ENCODE assay signal across 1 cellular context in genomic region chr2:85539361-85540130, GRCh38.
TF ChIP-seq lines count a peak whose summit lies in the region.

No MANE protein-coding gene starts in this region.

TF ChIP-seq in HepG2, 621 proteins besides CTCF, POLR2A, EP300 and RAD21 (continued from another document and continues in another):
- TF ChIP-seq IRF1 (CRISPR knock-in tag; IDR thresholded peaks at IDR 0.05; ENCODE audit: low read depth) (0 out of 2 replicates have a peak, but pooled peaks have one; percentile 61), ZMAT5 (CRISPR knock-in tag; IDR thresholded peaks at IDR 0.05; ENCODE audit: borderline replicate concordance, low read depth) (no peak; the same call in 1 of the 2 replicates), ZNF333 (CRISPR knock-in tag; IDR thresholded peaks at IDR 0.05; ENCODE audit: borderline replicate concordance) (0 out of 2 replicates have a peak, but pooled peaks have one; percentile 65), NPAS2 (CRISPR knock-in tag; IDR thresholded peaks at IDR 0.05; ENCODE audit: borderline replicate concordance) (no peak), HINFP (CRISPR knock-in tag; IDR thresholded peaks at IDR 0.05; ENCODE audit: low read depth) (peak; percentile 62), ATF4 (CRISPR knock-in tag; IDR thresholded peaks at IDR 0.05) (peak in 1 of 2 experiments; percentile 12; a peak in 1 of 4 replicates), AHDC1 (CRISPR knock-in tag; IDR thresholded peaks at IDR 0.05; ENCODE audit: borderline replicate concordance) (0 out of 2 replicates have a peak, but pooled peaks have one; percentile 16), KLF6 (CRISPR knock-in tag; IDR thresholded peaks at IDR 0.05) (no peak), BRF2 (CRISPR knock-in tag; IDR thresholded peaks at IDR 0.05) (no peak), SP5 (CRISPR knock-in tag; IDR thresholded peaks at IDR 0.05; ENCODE audit: borderline replicate concordance, low read depth) (no peak), PAX8 (CRISPR knock-in tag; IDR thresholded peaks at IDR 0.05; ENCODE audit: borderline replicate concordance) (no peak), NFYC (CRISPR knock-in tag; IDR thresholded peaks at IDR 0.05) (no peak), ZNF691 (CRISPR knock-in tag; IDR thresholded peaks at IDR 0.05; ENCODE audit: borderline replicate concordance, low read depth) (peak; percentile 86; the same call in 1 of the 2 replicates), TARDBP (CRISPR knock-in tag; IDR thresholded peaks at IDR 0.05) (no peak; the same call in 1 of the 2 replicates), RARG (CRISPR knock-in tag; IDR thresholded peaks at IDR 0.05; ENCODE audit: low read depth) (no peak), HIVEP1 (CRISPR knock-in tag; IDR thresholded peaks at IDR 0.05) (peak; percentile 80; the same call in 1 of the 2 replicates), TCF12 (IDR thresholded peaks at IDR 0.05) (no peak), TCF12 (CRISPR knock-in tag; IDR thresholded peaks at IDR 0.05) (no peak; the same call in 1 of the 2 replicates), CEBPZ (IDR thresholded peaks at IDR 0.05; ENCODE audit: low read length) (no peak), ZFP1 (CRISPR knock-in tag; IDR thresholded peaks at IDR 0.05) (no peak), ZNF101 (CRISPR knock-in tag; IDR thresholded peaks at IDR 0.05; ENCODE audit: borderline replicate concordance, low read depth) (0 out of 2 replicates have a peak, but pooled peaks have one; percentile 52), TCF7 (IDR thresholded peaks at IDR 0.05; ENCODE audit: low read depth) (no peak), CREM (IDR thresholded peaks at IDR 0.05) (no peak), CREM (CRISPR knock-in tag; IDR thresholded peaks at IDR 0.05) (no peak), ZNF674 (CRISPR knock-in tag; IDR thresholded peaks at IDR 0.05; ENCODE audit: low read depth) (no peak; the same call in 1 of the 2 replicates), YY1 (IDR thresholded peaks at IDR 0.05; ENCODE audit: insufficient read depth, insufficient replicate concordance, low read depth, low read length) (no peak), ZBTB49 (CRISPR knock-in tag; IDR thresholded peaks at IDR 0.05; ENCODE audit: borderline replicate concordance) (no peak), ARNT (IDR thresholded peaks at IDR 0.05) (no peak), KLF13 (CRISPR knock-in tag; IDR thresholded peaks at IDR 0.05) (no peak), RXRA (CRISPR knock-in tag; IDR thresholded peaks at IDR 0.05) (no peak; the same call in none of the 2 replicates), ZBTB7B (CRISPR knock-in tag; IDR thresholded peaks at IDR 0.05) (no peak), TEF (CRISPR knock-in tag; IDR thresholded peaks at IDR 0.05) (peak; percentile 73; the same call in 1 of the 2 replicates), ZNF772 (CRISPR knock-in tag; IDR thresholded peaks at IDR 0.05) (peak; percentile 92), ZNF572 (CRISPR knock-in tag; IDR thresholded peaks at IDR 0.05) (peak; percentile 89; the same call in 1 of the 2 replicates), ZNF503 (CRISPR knock-in tag; IDR thresholded peaks at IDR 0.05) (no peak; the same call in 1 of the 2 replicates), DMAP1 (CRISPR knock-in tag; IDR thresholded peaks at IDR 0.05) (peak; percentile 99), ZNF839 (CRISPR knock-in tag; IDR thresholded peaks at IDR 0.05; ENCODE audit: borderline replicate concordance) (no peak), BHLHE40 (IDR thresholded peaks at IDR 0.05; ENCODE audit: low read length) (no peak; the same call in 1 of the 2 replicates), TBP (CRISPR knock-in tag; IDR thresholded peaks at IDR 0.05) (no peak), ZNF260 (CRISPR knock-in tag; IDR thresholded peaks at IDR 0.05; ENCODE audit: borderline replicate concordance, low read depth) (no peak)
